In the genomic region with DNA sequence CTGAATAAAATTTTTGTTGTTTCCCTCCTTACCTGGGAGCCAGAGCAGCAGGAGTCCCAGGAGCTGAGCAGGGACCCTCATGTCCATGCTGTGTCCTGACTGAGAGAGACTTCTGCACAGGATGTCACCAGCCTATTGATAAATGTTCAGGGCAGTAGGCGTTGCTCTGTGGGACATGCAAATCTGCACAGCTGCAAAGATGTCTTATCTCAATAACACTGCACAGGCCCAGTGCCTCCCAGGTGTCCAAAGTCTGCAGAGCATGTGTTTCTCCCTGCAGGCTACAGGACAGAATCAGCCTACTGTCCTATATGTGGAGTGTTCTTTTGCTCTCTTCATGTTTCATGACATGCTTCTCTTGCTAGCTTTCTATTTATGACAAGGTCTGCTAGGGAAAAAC, we compare ENCODE assay signal across 8 cellular contexts.
A peak's percentile ranks its signal among the peaks of the same experiment; 100 is the strongest.
DNase-seq lines count a peak whose midpoint lies in the region; ATAC-seq, FAIRE-seq and TF ChIP-seq lines count a peak whose summit lies in the region.
"Not testable (repeated sequence)": the region's sequence is repeated elsewhere in the genome, so short reads cannot be mapped to it uniquely, and the experiment has no call there.

No MANE protein-coding gene starts in this region.

- H3K4me1 Mint-ChIP-seq in stimulated activated memory B cell treated with anti-CD40 and anti-IgM and Interleukin-4, amounts not matched to agents 10 μg/mL and 1 μg/mL and 100 μg/mL, for 72 hours = peaks cover 12% of the 10 kb centered on the region

- ATAC-seq in GM19324 (IDR thresholded peaks at IDR 0.05; ENCODE audit: low FRiP score, unreplicated experiment) = peak; percentile 73
- peak; percentile 61 for ATAC-seq in GM21528 (IDR thresholded peaks at IDR 0.05; ENCODE audit: low FRiP score, unreplicated experiment)
- ATAC-seq in HG02759 (IDR thresholded peaks at IDR 0.05; ENCODE audit: unreplicated experiment) = peak; percentile 81
- peak; percentile 54 for ATAC-seq in HG03139 (IDR thresholded peaks at IDR 0.05; ENCODE audit: unreplicated experiment)
- ATAC-seq in stimulated activated memory B cell treated with anti-CD40 and anti-IgM and Interleukin-4, amounts not matched to agents 10 μg/mL and 1 μg/mL and 100 μg/mL, for 72 hours = peak; percentile 68

- not testable (repeated sequence) for H3K36me3 Mint-ChIP-seq in stimulated activated memory B cell treated with anti-CD40 and anti-IgM and Interleukin-4, amounts not matched to agents 10 μg/mL and 1 μg/mL and 100 μg/mL, for 72 hours

- peak; percentile 82 for FAIRE-seq in GM12891 (lab: Jason Lieb, UNC)

- H3K4me3 Mint-ChIP-seq in stimulated activated memory B cell treated with anti-CD40 and anti-IgM and Interleukin-4, amounts not matched to agents 10 μg/mL and 1 μg/mL and 100 μg/mL, for 72 hours = peak overlapping the region; percentile 47

- not testable (repeated sequence) for H3K27me3 Mint-ChIP-seq in stimulated activated memory B cell treated with anti-CD40 and anti-IgM and Interleukin-4, amounts not matched to agents 10 μg/mL and 1 μg/mL and 100 μg/mL, for 72 hours

- not testable (repeated sequence) for H3K9me3 Mint-ChIP-seq in stimulated activated memory B cell treated with anti-CD40 and anti-IgM and Interleukin-4, amounts not matched to agents 10 μg/mL and 1 μg/mL and 100 μg/mL, for 72 hours

- not testable (repeated sequence) for DNase-seq in GM12891 (ENCODE audit: insufficient read length, low spot score)
- peak; percentile 35 to 61 for DNase-seq in NCI-H526 (lab: John Stamatoyannopoulos, UW)
- peak; percentile 2 for DNase-seq in germinal center (ENCODE audit: low spot score)

- H3K27ac Mint-ChIP-seq in stimulated activated memory B cell treated with anti-CD40 and anti-IgM and Interleukin-4, amounts not matched to agents 10 μg/mL and 1 μg/mL and 100 μg/mL, for 72 hours = not testable (repeated sequence)

- TF ChIP-seq POLR2A in GM12891 (IDR thresholded peaks at IDR 0.05; ENCODE audit: low read depth, low read length) = not testable (repeated sequence)
